In genomic region chr7:92678291-92678920, GRCh38 we compare ENCODE assay signal across 1 cellular context.
TF ChIP-seq lines count a peak whose summit lies in the region.

No MANE protein-coding gene starts in this region.

TF ChIP-seq in HepG2, 621 proteins besides CTCF, POLR2A, EP300 and RAD21 (continued from another document and continues in another):
- peak; percentile 65; the same call in 1 of the 2 replicates for TF ChIP-seq ZSCAN9 (CRISPR knock-in tag; IDR thresholded peaks at IDR 0.05; ENCODE audit: borderline replicate concordance)
- no peak for TF ChIP-seq SMAD1 (CRISPR knock-in tag; IDR thresholded peaks at IDR 0.05; ENCODE audit: borderline replicate concordance, low read depth)
- peak; percentile 74 for TF ChIP-seq ZNF331 (CRISPR knock-in tag; IDR thresholded peaks at IDR 0.05)
- TF ChIP-seq HHEX (CRISPR knock-in tag; IDR thresholded peaks at IDR 0.05), result peak; percentile 95
- TF ChIP-seq KLF13 (CRISPR knock-in tag; IDR thresholded peaks at IDR 0.05), result no peak
- peak; percentile 93 for TF ChIP-seq NFKBIZ (CRISPR knock-in tag; IDR thresholded peaks at IDR 0.05)
- no peak for TF ChIP-seq CREB1 (IDR thresholded peaks at IDR 0.05)
- TF ChIP-seq CREB1 (CRISPR knock-in tag; IDR thresholded peaks at IDR 0.05), result peak; percentile 48; the same call in 1 of the 2 replicates
- TF ChIP-seq ZMYM2 (CRISPR knock-in tag; IDR thresholded peaks at IDR 0.05), result 0 out of 2 replicates have a peak, but pooled peaks have one; percentile 58
- TF ChIP-seq TOPORS (CRISPR knock-in tag; IDR thresholded peaks at IDR 0.05), result no peak
- peak; percentile 81 for TF ChIP-seq CEBPB (IDR thresholded peaks at IDR 0.05; ENCODE audit: borderline replicate concordance, low read depth, low read length)
- TF ChIP-seq, protein P1, sequence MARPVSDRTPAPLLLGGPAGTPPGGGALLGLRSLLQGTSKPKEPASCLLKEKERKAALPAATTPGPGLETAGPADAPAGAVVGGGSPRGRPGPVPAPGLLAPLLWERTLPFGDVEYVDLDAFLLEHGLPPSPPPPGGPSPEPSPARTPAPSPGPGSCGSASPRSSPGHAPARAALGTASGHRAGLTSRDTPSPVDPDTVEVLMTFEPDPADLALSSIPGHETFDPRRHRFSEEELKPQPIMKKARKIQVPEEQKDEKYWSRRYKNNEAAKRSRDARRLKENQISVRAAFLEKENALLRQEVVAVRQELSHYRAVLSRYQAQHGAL (CRISPR knock-in tag; IDR thresholded peaks at IDR 0.05; ENCODE audit: not compliant biosample characterization), result no peak
- TF ChIP-seq ZFAT (CRISPR knock-in tag; conservative IDR thresholded peaks at IDR 0.05), result no peak
- peak; percentile 78 for TF ChIP-seq HNF4A (CRISPR knock-in tag; IDR thresholded peaks at IDR 0.05)
- peak; percentile 98 for TF ChIP-seq MBD4 (IDR thresholded peaks at IDR 0.05; ENCODE audit: borderline replicate concordance, low read length)
- TF ChIP-seq TCF7 (IDR thresholded peaks at IDR 0.05; ENCODE audit: low read depth), result peak; percentile 100
- no peak for TF ChIP-seq KDM1A (CRISPR knock-in tag; IDR thresholded peaks at IDR 0.05)
- TF ChIP-seq NCOA5 (CRISPR knock-in tag; IDR thresholded peaks at IDR 0.05), result no peak
- no peak for TF ChIP-seq FLYWCH1 (CRISPR knock-in tag; IDR thresholded peaks at IDR 0.05)
- no peak for TF ChIP-seq ZBTB38 (CRISPR knock-in tag; IDR thresholded peaks at IDR 0.05)
- no peak for TF ChIP-seq REL (CRISPR knock-in tag; conservative IDR thresholded peaks at IDR 0.05)
- TF ChIP-seq ZZZ3 (CRISPR knock-in tag; IDR thresholded peaks at IDR 0.05; ENCODE audit: borderline replicate concordance), result no peak
- no peak for TF ChIP-seq IRF9 (CRISPR knock-in tag; IDR thresholded peaks at IDR 0.05; ENCODE audit: borderline replicate concordance)
- TF ChIP-seq SALL2 (CRISPR knock-in tag; IDR thresholded peaks at IDR 0.05), result 0 out of 2 replicates have a peak, but pooled peaks have one; percentile 50
- no peak for TF ChIP-seq EZH2 (conservative IDR thresholded peaks at IDR 0.05; ENCODE audit: low read depth, low read length)
- TF ChIP-seq ZSCAN20 (CRISPR knock-in tag; IDR thresholded peaks at IDR 0.05; ENCODE audit: borderline replicate concordance), result no peak
- no peak for TF ChIP-seq ZNF550 (CRISPR knock-in tag; IDR thresholded peaks at IDR 0.05; ENCODE audit: borderline replicate concordance)
- TF ChIP-seq SKIL (CRISPR knock-in tag; IDR thresholded peaks at IDR 0.05; ENCODE audit: borderline replicate concordance), result no peak
- peak; percentile 95 for TF ChIP-seq ZNF362 (CRISPR knock-in tag; IDR thresholded peaks at IDR 0.05; ENCODE audit: borderline replicate concordance)
- TF ChIP-seq ZSCAN12 (CRISPR knock-in tag; IDR thresholded peaks at IDR 0.05), result no peak
- TF ChIP-seq HNRNPL (IDR thresholded peaks at IDR 0.05; ENCODE audit: low read depth, low read length), result no peak
- TF ChIP-seq GMEB1 (CRISPR knock-in tag; IDR thresholded peaks at IDR 0.05; ENCODE audit: borderline replicate concordance), result 0 out of 2 replicates have a peak, but pooled peaks have one; percentile 20
- peak; percentile 51; the same call in 1 of the 2 replicates for TF ChIP-seq HNF1B (CRISPR knock-in tag; IDR thresholded peaks at IDR 0.05)
- TF ChIP-seq FOXO1 (CRISPR knock-in tag; IDR thresholded peaks at IDR 0.05), result peak; percentile 92
- TF ChIP-seq, protein P2, sequence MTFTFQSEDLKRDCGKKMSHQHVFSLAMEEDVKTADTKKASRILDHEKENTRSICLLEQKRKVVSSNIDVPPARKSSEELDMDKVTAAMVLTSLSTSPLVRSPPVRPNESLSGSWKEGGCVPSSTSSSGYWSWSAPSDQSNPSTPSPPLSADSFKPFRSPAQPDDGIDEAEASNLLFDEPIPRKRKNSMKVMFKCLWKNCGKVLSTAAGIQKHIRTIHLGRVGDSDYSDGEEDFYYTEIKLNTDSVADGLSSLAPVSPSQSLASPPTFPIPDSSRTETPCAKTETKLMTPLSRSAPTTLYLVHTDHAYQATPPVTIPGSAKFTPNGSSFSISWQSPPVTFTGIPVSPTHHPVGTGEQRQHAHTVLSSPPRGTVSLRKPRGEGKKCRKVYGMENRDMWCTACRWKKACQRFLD (CRISPR knock-in tag; IDR thresholded peaks at IDR 0.05; ENCODE audit: borderline replicate concordance), result no peak
- peak; percentile 63; the same call in 1 of the 2 replicates for TF ChIP-seq FOXA1 (IDR thresholded peaks at IDR 0.05)
- peak; percentile 97 for TF ChIP-seq FOXA1 (CRISPR knock-in tag; IDR thresholded peaks at IDR 0.05)
- TF ChIP-seq THAP11 (CRISPR knock-in tag; IDR thresholded peaks at IDR 0.05), result peak; percentile 72
- TF ChIP-seq SNAPC2 (CRISPR knock-in tag; IDR thresholded peaks at IDR 0.05), result 0 out of 2 replicates have a peak, but pooled peaks have one; percentile 50
- TF ChIP-seq SOX6 (IDR thresholded peaks at IDR 0.05), result no peak
- TF ChIP-seq SOX6 (CRISPR knock-in tag; IDR thresholded peaks at IDR 0.05), result peak; percentile 99
- TF ChIP-seq ZNF280D (CRISPR knock-in tag; IDR thresholded peaks at IDR 0.05), result 0 out of 2 replicates have a peak, but pooled peaks have one; percentile 20
- no peak for TF ChIP-seq ZNF512 (CRISPR knock-in tag; IDR thresholded peaks at IDR 0.05)
- no peak for TF ChIP-seq ZBTB42 (CRISPR knock-in tag; IDR thresholded peaks at IDR 0.05)
- peak; percentile 95 for TF ChIP-seq DPF2 (CRISPR knock-in tag; IDR thresholded peaks at IDR 0.05; ENCODE audit: borderline replicate concordance, low read depth)
- TF ChIP-seq MLXIP (CRISPR knock-in tag; IDR thresholded peaks at IDR 0.05; ENCODE audit: borderline replicate concordance), result no peak
- TF ChIP-seq FOXP1 (IDR thresholded peaks at IDR 0.05), result peak; percentile 32; the same call in 1 of the 2 replicates
- TF ChIP-seq FOXP1 (CRISPR knock-in tag; IDR thresholded peaks at IDR 0.05), result peak; percentile 96
